ENCODE assay signal across 9 cellular contexts in genomic region chr19:56111601-56112312, GRCh38. TPM values are rescaled to one million over a fixed set of nuclear protein-coding genes. Genes with fewer than 3 reads are reported as not detected.
DNase-seq lines count a peak whose midpoint lies in the region; ATAC-seq and TF ChIP-seq lines count a peak whose summit lies in the region.
"Had no signal": no experiment of that assay in that cellular context is flagged by ENCODE, and none has a peak within 500 bp of the region (broad histone marks: within the 10 kb centered on the region; RNA-seq: fewer than 3 reads in every experiment).

No MANE protein-coding gene starts in this region.

- peak overlapping the region; percentile 75 for H3K27ac Mint-ChIP-seq in activated T-cell treated with anti-CD3 and anti-CD28 coated beads, Interleukin-2, amount 50 U/mL, for 24 hours

- H4K20me1 ChIP-seq in BLaER1: peaks cover 44% of the 10 kb centered on the region

- H3K36me3 Mint-ChIP-seq in activated T-cell treated with anti-CD3 and anti-CD28 coated beads, Interleukin-2, amount 50 U/mL, for 24 hours (ENCODE audit: low read depth): peaks cover 48% of the 10 kb centered on the region

- H3K9ac ChIP-seq in BLaER1: peak overlapping the region; percentile 81

- peak overlapping the region; percentile 65 for H3K4me3 ChIP-seq in BLaER1
- H3K4me3 ChIP-seq in left lung: peak overlapping the region in 1 of 2 donors; percentile 11
- H3K4me3 ChIP-seq: ascending aorta had no signal

- ATAC-seq in GM19351 (IDR thresholded peaks at IDR 0.05; ENCODE audit: unreplicated experiment) (peak; percentile 72), left lung (peak; percentile 64)

- no peaks in the 10 kb centered on the region for H3K27me3 Mint-ChIP-seq in activated T-cell treated with anti-CD3 and anti-CD28 coated beads, Interleukin-2, amount 50 U/mL, for 24 hours

- H3K4me2 ChIP-seq in BLaER1: peak overlapping the region; percentile 98

- no peak overlapping the region for H3K4me3 Mint-ChIP-seq in activated T-cell treated with anti-CD3 and anti-CD28 coated beads, Interleukin-2, amount 50 U/mL, for 24 hours

- H3K27me3 ChIP-seq in BLaER1: no peaks in the 10 kb centered on the region
- H3K27me3 ChIP-seq in left lung: no peaks in the 10 kb centered on the region
- H3K27me3 ChIP-seq: ascending aorta had no signal

- H3K27ac ChIP-seq in BLaER1: peak overlapping the region; percentile 90
- H3K27ac ChIP-seq in left lung: peak overlapping the region; percentile 57 to 74
- H3K27ac ChIP-seq: ascending aorta had no signal

- peaks cover 11% of the 10 kb centered on the region; the same call in 1 of the 2 replicates for H3K36me3 ChIP-seq in BLaER1
- H3K36me3 ChIP-seq in left lung: peaks cover 0 to 7% of the 10 kb centered on the region in 2 donors

- peaks cover 70% of the 10 kb centered on the region for H3K4me1 Mint-ChIP-seq in activated T-cell treated with anti-CD3 and anti-CD28 coated beads, Interleukin-2, amount 50 U/mL, for 24 hours (ENCODE audit: low read depth)

- intact Hi-C loops in left lung (cut with DNase I): no loop called here

- no peaks in the 10 kb centered on the region for H3K9me3 Mint-ChIP-seq in activated T-cell treated with anti-CD3 and anti-CD28 coated beads, Interleukin-2, amount 50 U/mL, for 24 hours

- peaks cover 99% of the 10 kb centered on the region for H3K4me1 ChIP-seq in BLaER1
- peaks cover 57 to 96% of the 10 kb centered on the region in 2 donors for H3K4me1 ChIP-seq in left lung

- TF ChIP-seq CTCF in left lung (IDR thresholded peaks at IDR 0.05): no peak

- H3K9me3 ChIP-seq in BLaER1: no peaks in the 10 kb centered on the region
- no peaks in the 10 kb centered on the region for H3K9me3 ChIP-seq in left lung
- H3K9me3 ChIP-seq: ascending aorta had no signal

- peak; percentile 61 for DNase-seq in HT-29 (ENCODE audit: low spot score)
- peak; percentile 52 for DNase-seq in activated T-cell treated with anti-CD3 and anti-CD28 coated beads, Interleukin-2, amount 50 U/mL, for 24 hours
- DNase-seq in left lung: peak; percentile 78 to 91
- DNase-seq in stimulated activated CD8-positive, alpha-beta memory T cell treated with anti-CD3 and anti-CD28 coated beads, Interleukin-12 subunit alpha, Interleukin-12 subunit beta, amount 100 ng/mL, for 4 hours (ENCODE audit: low read depth): peak; percentile 19
- DNase-seq in mesenteric fat pad (ENCODE audit: low spot score): no peak
- no peak for DNase-seq in NCI-H524 treated with DMSO at 0.1 percent for 48 hours (lab: John Stamatoyannopoulos, UW)

RNA-seq across cellular contexts. Expression of gene ZNF787, which starts 9.3 kb away (rescaled TPM):
- total RNA-seq in HT-29 (2014; rRNA removed; shearing (Covaris generic)): 186 and 208 TPM in 2 replicates
- 10 to 100 TPM; 26.4 to 44.6 TPM for total RNA-seq in left lung
- total RNA-seq in mesenteric fat pad: 35.1 TPM

RNA-seq across cellular contexts. Expression of gene ZNF444, which starts 29.3 kb away (rescaled TPM):
- 73.7 and 112 TPM in 2 replicates for total RNA-seq in HT-29 (2014; rRNA removed; shearing (Covaris generic))
- total RNA-seq in left lung: 10 to 100 TPM; 35.4 to 36.8 TPM
- total RNA-seq in mesenteric fat pad: 17.3 TPM

Comparison
In these comparisons a context has a peak if more than half of its experiments do, and no peak if none do; other contexts are left out.
1. DNase-seq: peak in HT-29 (single experiment), activated T-cell treated with anti-CD3 and anti-CD28 coated beads, Interleukin-2, amount 50 U/mL, for 24 hours (single experiment), left lung (2 of 2) and stimulated activated CD8-positive, alpha-beta memory T cell treated with anti-CD3 and anti-CD28 coated beads, Interleukin-12 subunit alpha, Interleukin-12 subunit beta, amount 100 ng/mL, for 4 hours (single experiment); none in mesenteric fat pad (single experiment) and NCI-H524 treated with DMSO at 0.1 percent for 48 hours (single experiment).